Comparison of ENCODE assay signal across 15 cellular contexts in the genomic region with DNA sequence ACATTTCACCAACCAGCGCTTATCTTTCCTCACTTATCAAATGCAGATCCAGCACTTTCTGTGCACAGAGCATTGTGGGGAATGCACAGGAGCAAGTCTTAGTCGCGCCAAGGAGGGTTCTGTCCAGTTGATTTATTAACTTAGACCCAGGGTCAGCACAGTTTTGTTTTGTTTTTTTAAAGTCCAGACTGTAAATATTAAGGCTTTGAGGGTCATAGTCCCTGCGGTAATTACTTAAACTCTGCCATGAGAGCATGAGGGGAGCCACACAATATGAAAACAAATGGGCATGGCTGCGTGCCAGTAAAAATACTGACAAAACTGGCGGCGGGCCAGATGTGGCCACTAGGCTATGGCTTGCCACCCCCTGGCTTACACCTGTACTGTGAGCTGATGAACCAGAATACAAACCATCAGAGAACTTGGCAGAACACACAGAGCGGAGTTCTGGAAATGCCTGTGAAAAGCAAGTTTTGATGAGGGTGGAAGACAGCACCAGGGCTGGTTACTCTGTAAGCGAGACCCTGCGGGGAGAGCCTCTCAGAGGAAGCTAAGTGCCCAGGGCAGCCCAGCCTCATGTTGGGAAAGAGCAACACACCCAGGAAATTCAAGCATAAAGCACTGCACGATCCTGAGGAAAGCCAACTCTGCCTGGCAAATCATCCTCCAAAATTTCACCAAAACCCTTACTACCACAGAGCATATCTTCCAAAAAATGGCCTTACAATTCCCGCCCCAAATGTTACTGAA. TPM values are rescaled to one million over a fixed set of nuclear protein-coding genes. Genes with fewer than 3 reads are reported as not detected.
DNase-seq lines count a peak whose midpoint lies in the region; ATAC-seq and TF ChIP-seq lines count a peak whose summit lies in the region.
"Had no signal": no experiment of that assay in that cellular context is flagged by ENCODE, and none has a peak within 500 bp of the region (broad histone marks: within the 10 kb centered on the region; RNA-seq: fewer than 3 reads in every experiment).

No MANE protein-coding gene starts in this region.

- H3K36me3 Mint-ChIP-seq in T-helper 17 cell (ENCODE audit: low read depth) = no peaks in the 10 kb centered on the region

- TF ChIP-seq EP300 in ovary (IDR thresholded peaks at IDR 0.05) (no peak), tibial nerve (IDR thresholded peaks at IDR 0.05) (no peak)

- no peak overlapping the region for H3K4me3 ChIP-seq in SJCRH30
- no peak overlapping the region for H3K4me3 ChIP-seq in ovary
- no peak overlapping the region for H3K4me3 ChIP-seq in tibial nerve
- H3K4me3 ChIP-seq: sigmoid colon had no signal

- no peaks in the 10 kb centered on the region for H3K9me3 ChIP-seq in SJCRH30 (replicated peaks)
- no peaks in the 10 kb centered on the region for H3K9me3 ChIP-seq in ovary
- H3K9me3 ChIP-seq in tibial nerve = peaks cover 0 to 14% (median 0%) of the 10 kb centered on the region in 4 donors
- no peaks in the 10 kb centered on the region for H3K9me3 ChIP-seq in T-helper 17 cell (ENCODE audit: control insufficient read depth, low read length, poor library complexity, severe bottlenecking)
- H3K9me3 ChIP-seq: sigmoid colon had no signal

- no peaks in the 10 kb centered on the region for H3K4me1 Mint-ChIP-seq in T-helper 17 cell

- intact Hi-C loops in ovary (cut with DNase I) = loop anchor here in 1 of 4 donors (10.0 kb wide), 1 partner anchor 56 kb away; no protein-coding TSS in a partner anchor

- H3K27me3 Mint-ChIP-seq in T-helper 17 cell = no peaks in the 10 kb centered on the region
- H3K27me3 Mint-ChIP-seq: activated T-cell treated with anti-CD3 and anti-CD28 coated beads, Interleukin-2, amount 50 U/mL, for 24 hours; CD4-positive, alpha-beta T cell; dendritic cell treated with granulocyte-macrophage colony-stimulating factor and Interleukin-4, amounts not matched to agents 40 ng/mL and 50 ng/mL, for 4 days; naive B cell had no signal

- H3K4me1 ChIP-seq in SJCRH30 = no peaks in the 10 kb centered on the region
- peaks cover 6% of the 10 kb centered on the region for H3K4me1 ChIP-seq in ovary (ENCODE audit: insufficient read depth)
- H3K4me1 ChIP-seq in tibial nerve = no peaks in the 10 kb centered on the region

- H3K27ac ChIP-seq in SJCRH30 (no peak overlapping the region), ovary (no peak overlapping the region), tibial nerve (no peak overlapping the region)
- H3K27ac ChIP-seq: sigmoid colon had no signal

- no peak for TF ChIP-seq POLR2A in ovary (IDR thresholded peaks at IDR 0.05)
- no peak for TF ChIP-seq POLR2A in tibial nerve (IDR thresholded peaks at IDR 0.05)

- ATAC-seq in T-helper 17 cell (no peak), GM21786 (IDR thresholded peaks at IDR 0.05; ENCODE audit: unreplicated experiment) (no peak)

- H3K27me3 ChIP-seq in SJCRH30 (no peaks in the 10 kb centered on the region), ovary (no peaks in the 10 kb centered on the region), tibial nerve (no peaks in the 10 kb centered on the region)
- H3K27me3 ChIP-seq: sigmoid colon had no signal

- no peaks in the 10 kb centered on the region for H3K36me3 ChIP-seq in SJCRH30
- H3K36me3 ChIP-seq in ovary = no peaks in the 10 kb centered on the region
- H3K36me3 ChIP-seq in tibial nerve = no peaks in the 10 kb centered on the region
- H3K36me3 ChIP-seq: sigmoid colon had no signal

- peak; percentile 96 for DNase-seq in DMS79 (lab: John Stamatoyannopoulos, UW)
- peak; percentile 85 to 93 for DNase-seq in NCI-H2081 (lab: John Stamatoyannopoulos, UW)
- peak; percentile 11 to 23 for DNase-seq in SJCRH30
- peak in 4 of 5 donors; percentile 36 to 56 (median 45) for DNase-seq in ovary
- no peak for DNase-seq in tibial nerve (ENCODE audit: low spot score in 2 of 2)
- DNase-seq in T-helper 17 cell = no peak
- DNase-seq in AG08396 (ENCODE audit: low spot score) = no peak
- DNase-seq: activated CD4-positive, alpha-beta T cell treated with anti-CD3 and anti-CD28 coated beads for 1 hour; activated T-cell treated with anti-CD3 and anti-CD28 coated beads, Interleukin-2, amount 50 U/mL, for 24 hours; CD4-positive, alpha-beta T cell; naive B cell; sigmoid colon had no signal

- H3K27ac Mint-ChIP-seq in T-helper 17 cell = no peak overlapping the region
- H3K27ac Mint-ChIP-seq: activated T-cell treated with anti-CD3 and anti-CD28 coated beads, Interleukin-2, amount 50 U/mL, for 24 hours; CD4-positive, alpha-beta T cell; dendritic cell treated with granulocyte-macrophage colony-stimulating factor and Interleukin-4, amounts not matched to agents 40 ng/mL and 50 ng/mL, for 4 days had no signal

- TF ChIP-seq CTCF in ovary (IDR thresholded peaks at IDR 0.05) = no peak
- no peak for TF ChIP-seq CTCF in tibial nerve (IDR thresholded peaks at IDR 0.05)

- H3K4me3 Mint-ChIP-seq in T-helper 17 cell = no peak overlapping the region
- H3K4me3 Mint-ChIP-seq: activated T-cell treated with anti-CD3 and anti-CD28 coated beads, Interleukin-2, amount 50 U/mL, for 24 hours; CD4-positive, alpha-beta T cell; dendritic cell treated with granulocyte-macrophage colony-stimulating factor and Interleukin-4, amounts not matched to agents 40 ng/mL and 50 ng/mL, for 4 days had no signal

- WGBS in ovary, 3 donors = 28 to 47% (median 31%) methylated on average over 12 of the region's 12 CpGs
- WGBS in tibial nerve, 2 donors = 55 to 59% methylated on average over 12 of the region's 12 CpGs

RNA-seq across cellular contexts. Expression of gene L3MBTL4, which starts 43.6 kb away (rescaled TPM):
- total RNA-seq in SJCRH30 (2014; rRNA removed; shearing (Covaris generic)) = not detected in 2 replicates
- total RNA-seq in ovary (10 to 100 TPM; 12.4 to 79.1 (median 26.8) TPM), tibial nerve (1 to 10 TPM; 6.3 to 9.0 (median 8.1) TPM), T-helper 17 cell (under 1 TPM; 0.18 to 0.80 TPM)
- 1 to 10 TPM; 4.2 to 5.4 TPM for polyA plus RNA-seq in ovary
- total RNA-seq: LHCN-M2 had no signal

Comparison
In these comparisons a context has a peak if more than half of its experiments do, and no peak if none do; other contexts are left out.
1. DNase-seq: peak in DMS79 (single experiment), NCI-H2081 (2 of 2), SJCRH30 (2 of 2) and ovary (4 of 5); none in tibial nerve (0 of 2), T-helper 17 cell (0 of 3) and AG08396 (single experiment).